Comparison of ENCODE assay signal across 1 cellular context in the genomic region with DNA sequence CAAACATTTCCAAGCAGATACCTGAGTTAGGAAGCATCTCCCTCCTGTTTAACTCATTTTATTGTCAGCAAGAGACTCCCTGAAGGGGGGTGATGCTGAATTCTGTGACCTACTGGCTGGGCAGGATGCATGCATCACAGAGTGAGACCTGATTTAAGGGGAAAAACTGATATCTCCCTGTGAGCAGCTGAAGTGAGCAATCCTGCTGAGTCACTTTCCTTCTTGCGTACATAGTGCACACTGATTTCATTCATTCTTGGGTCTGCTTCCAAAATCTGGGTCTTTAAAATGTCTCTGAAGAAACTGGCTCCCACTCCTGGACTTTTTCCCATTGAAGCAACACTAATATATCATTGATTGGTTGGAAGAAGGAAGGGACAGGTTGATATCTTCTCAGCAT.
TF ChIP-seq lines count a peak whose summit lies in the region.

No MANE protein-coding gene starts in this region.

TF ChIP-seq in A549, 52 proteins besides CTCF, POLR2A, EP300 and RAD21 (continued from another document):
- TF ChIP-seq, protein P1, sequence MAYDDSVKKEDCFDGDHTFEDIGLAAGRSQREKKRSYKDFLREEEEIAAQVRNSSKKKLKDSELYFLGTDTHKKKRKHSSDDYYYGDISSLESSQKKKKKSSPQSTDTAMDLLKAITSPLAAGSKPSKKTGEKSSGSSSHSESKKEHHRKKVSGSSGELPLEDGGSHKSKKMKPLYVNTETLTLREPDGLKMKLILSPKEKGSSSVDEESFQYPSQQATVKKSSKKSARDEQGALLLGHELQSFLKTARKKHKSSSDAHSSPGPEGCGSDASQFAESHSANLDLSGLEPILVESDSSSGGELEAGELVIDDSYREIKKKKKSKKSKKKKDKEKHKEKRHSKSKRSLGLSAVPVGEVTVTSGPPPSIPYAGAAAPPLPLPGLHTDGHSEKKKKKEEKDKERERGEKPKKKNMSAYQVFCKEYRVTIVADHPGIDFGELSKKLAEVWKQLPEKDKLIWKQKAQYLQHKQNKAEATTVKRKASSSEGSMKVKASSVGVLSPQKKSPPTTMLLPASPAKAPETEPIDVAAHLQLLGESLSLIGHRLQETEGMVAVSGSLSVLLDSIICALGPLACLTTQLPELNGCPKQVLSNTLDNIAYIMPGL (CRISPR knock-in tag; IDR thresholded peaks at IDR 0.05; ENCODE audit: borderline replicate concordance) = no peak
- peak; percentile 85 to 88; a peak in 4 of 5 replicates for TF ChIP-seq JUN (IDR thresholded peaks at IDR 0.05)
- no peak for TF ChIP-seq EHF (CRISPR knock-in tag; IDR thresholded peaks at IDR 0.05)
- TF ChIP-seq ZC3H11A (IDR thresholded peaks at IDR 0.05) = no peak
- TF ChIP-seq FOSL2 (IDR thresholded peaks at IDR 0.05) = peak; percentile 77; the same call in 1 of the 2 replicates
- TF ChIP-seq FOSL2 (CRISPR knock-in tag; IDR thresholded peaks at IDR 0.05) = peak; percentile 94
- TF ChIP-seq, protein P2, sequence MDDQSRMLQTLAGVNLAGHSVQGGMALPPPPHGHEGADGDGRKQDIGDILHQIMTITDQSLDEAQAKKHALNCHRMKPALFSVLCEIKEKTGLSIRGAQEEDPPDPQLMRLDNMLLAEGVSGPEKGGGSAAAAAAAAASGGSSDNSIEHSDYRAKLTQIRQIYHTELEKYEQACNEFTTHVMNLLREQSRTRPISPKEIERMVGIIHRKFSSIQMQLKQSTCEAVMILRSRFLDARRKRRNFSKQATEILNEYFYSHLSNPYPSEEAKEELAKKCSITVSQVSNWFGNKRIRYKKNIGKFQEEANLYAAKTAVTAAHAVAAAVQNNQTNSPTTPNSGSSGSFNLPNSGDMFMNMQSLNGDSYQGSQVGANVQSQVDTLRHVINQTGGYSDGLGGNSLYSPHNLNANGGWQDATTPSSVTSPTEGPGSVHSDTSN (IDR thresholded peaks at IDR 0.05) = peak; percentile 49; the same call in 1 of the 2 replicates
- peak; percentile 0; the same call in 1 of the 2 replicates for TF ChIP-seq HOXB5 (CRISPR knock-in tag; IDR thresholded peaks at IDR 0.05)
- TF ChIP-seq, protein P3, sequence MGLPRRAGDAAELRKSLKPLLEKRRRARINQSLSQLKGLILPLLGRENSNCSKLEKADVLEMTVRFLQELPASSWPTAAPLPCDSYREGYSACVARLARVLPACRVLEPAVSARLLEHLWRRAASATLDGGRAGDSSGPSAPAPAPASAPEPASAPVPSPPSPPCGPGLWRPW (IDR thresholded peaks at IDR 0.05) = peak; percentile 63; the same call in 1 of the 2 replicates
- TF ChIP-seq, protein P4, sequence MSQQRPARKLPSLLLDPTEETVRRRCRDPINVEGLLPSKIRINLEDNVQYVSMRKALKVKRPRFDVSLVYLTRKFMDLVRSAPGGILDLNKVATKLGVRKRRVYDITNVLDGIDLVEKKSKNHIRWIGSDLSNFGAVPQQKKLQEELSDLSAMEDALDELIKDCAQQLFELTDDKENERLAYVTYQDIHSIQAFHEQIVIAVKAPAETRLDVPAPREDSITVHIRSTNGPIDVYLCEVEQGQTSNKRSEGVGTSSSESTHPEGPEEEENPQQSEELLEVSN (IDR thresholded peaks at IDR 0.05; ENCODE audit: borderline replicate concordance, low read depth) = no peak
- TF ChIP-seq, protein P5, sequence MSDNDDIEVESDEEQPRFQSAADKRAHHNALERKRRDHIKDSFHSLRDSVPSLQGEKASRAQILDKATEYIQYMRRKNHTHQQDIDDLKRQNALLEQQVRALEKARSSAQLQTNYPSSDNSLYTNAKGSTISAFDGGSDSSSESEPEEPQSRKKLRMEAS (IDR thresholded peaks at IDR 0.05) = peak; percentile 75
